In genomic region chr12:98997899-98998298, GRCh38 we compare ENCODE assay signal across 20 cellular contexts.
"Had no signal": no experiment of that assay in that cellular context is flagged by ENCODE, and none has a peak within 500 bp of the region (broad histone marks: within the 10 kb centered on the region; RNA-seq: fewer than 3 reads in every experiment).

No MANE protein-coding gene starts in this region.

- H3K9me3 ChIP-seq: ascending aorta, SJCRH30, SK-N-SH had no signal

- H3K9me3 Mint-ChIP-seq: activated CD4-positive, alpha-beta memory T cell treated with anti-CD3 and anti-CD28 coated beads, Interleukin-2, amount 10 ng/mL, durations not matched to agents 7 days and 5 days; activated naive CD4-positive, alpha-beta T cell treated with anti-CD3 and anti-CD28 coated beads, Interleukin-2, amount 10 ng/mL, durations not matched to agents 7 days and 5 days; activated naive CD8-positive, alpha-beta T cell treated with anti-CD3 and anti-CD28 coated beads for 36 hours; activated T-helper 17 cell treated with anti-CD3 and anti-CD28 coated beads, Interleukin-2, amount 50 U/mL, for 72 hours had no signal

- H3K27me3 Mint-ChIP-seq: activated naive CD4-positive, alpha-beta T cell treated with anti-CD3 and anti-CD28 coated beads, Interleukin-2, amount 10 ng/mL, durations not matched to agents 7 days and 5 days; activated T-helper 17 cell treated with anti-CD3 and anti-CD28 coated beads, Interleukin-2, amount 50 U/mL, for 72 hours had no signal

- H3K27me3 ChIP-seq: ascending aorta, brain microvascular endothelial cell, cardiac muscle cell, SJCRH30 had no signal

- H3K4me3 Mint-ChIP-seq: activated CD4-positive, alpha-beta memory T cell treated with anti-CD3 and anti-CD28 coated beads, Interleukin-2, amount 10 ng/mL, durations not matched to agents 7 days and 5 days; activated naive CD4-positive, alpha-beta T cell treated with anti-CD3 and anti-CD28 coated beads, Interleukin-2, amount 10 ng/mL, durations not matched to agents 7 days and 5 days; activated naive CD8-positive, alpha-beta T cell treated with anti-CD3 and anti-CD28 coated beads for 36 hours; activated T-helper 17 cell treated with anti-CD3 and anti-CD28 coated beads, Interleukin-2, amount 50 U/mL, for 72 hours had no signal

- H3K4me1 Mint-ChIP-seq: activated CD4-positive, alpha-beta memory T cell treated with anti-CD3 and anti-CD28 coated beads, Interleukin-2, amount 10 ng/mL, durations not matched to agents 7 days and 5 days; activated naive CD4-positive, alpha-beta T cell treated with anti-CD3 and anti-CD28 coated beads, Interleukin-2, amount 10 ng/mL, durations not matched to agents 7 days and 5 days; activated naive CD8-positive, alpha-beta T cell treated with anti-CD3 and anti-CD28 coated beads for 36 hours; activated T-helper 17 cell treated with anti-CD3 and anti-CD28 coated beads, Interleukin-2, amount 50 U/mL, for 72 hours had no signal

- H3K4me3 ChIP-seq: ascending aorta, cardiac muscle cell, SJCRH30 had no signal

- H3K27ac Mint-ChIP-seq: activated CD4-positive, alpha-beta memory T cell treated with anti-CD3 and anti-CD28 coated beads, Interleukin-2, amount 10 ng/mL, durations not matched to agents 7 days and 5 days; activated naive CD4-positive, alpha-beta T cell treated with anti-CD3 and anti-CD28 coated beads, Interleukin-2, amount 10 ng/mL, durations not matched to agents 7 days and 5 days; activated naive CD8-positive, alpha-beta T cell treated with anti-CD3 and anti-CD28 coated beads for 36 hours; activated T-helper 17 cell treated with anti-CD3 and anti-CD28 coated beads, Interleukin-2, amount 50 U/mL, for 72 hours had no signal

- DNase-seq: activated CD4-positive, alpha-beta memory T cell treated with anti-CD3 and anti-CD28 coated beads, Interleukin-2, amount 10 ng/mL, durations not matched to agents 7 days and 5 days; activated CD4-positive, alpha-beta T cell treated with anti-CD3 and anti-CD28 coated beads, Interleukin-2, amount 50 U/mL, for 1 hour; activated CD4-positive, CD25-positive, alpha-beta regulatory T cell; activated gamma-delta T cell treated with Interleukin-2 at 50 U/mL for 16 hours; activated naive CD4-positive, alpha-beta T cell treated with anti-CD3 and anti-CD28 coated beads, Interleukin-2, amount 10 ng/mL, durations not matched to agents 7 days and 5 days; activated naive CD8-positive, alpha-beta T cell treated with anti-CD3 and anti-CD28 coated beads for 36 hours; activated T-cell treated with anti-CD3 and anti-CD28 coated beads for 4 hours; activated T-cell treated with anti-CD3 and anti-CD28 coated beads, Interleukin-2, amount 50 U/mL, for 48 hours; brain microvascular endothelial cell; KBM-7; NCI-H187; NK-92 treated with Interleukin-12 subunit alpha and Interleukin-12 subunit beta, amount 100 ng/mL, for 24 hours; RPMI8226 had no signal

- ATAC-seq: Right ventricle myocardium inferior had no signal

- H3K4me1 ChIP-seq: ascending aorta, SJCRH30 had no signal

- H3K36me3 Mint-ChIP-seq: activated naive CD4-positive, alpha-beta T cell treated with anti-CD3 and anti-CD28 coated beads, Interleukin-2, amount 10 ng/mL, durations not matched to agents 7 days and 5 days; activated naive CD8-positive, alpha-beta T cell treated with anti-CD3 and anti-CD28 coated beads for 36 hours had no signal

- H3K9ac ChIP-seq: SK-N-SH had no signal

- H3K27ac ChIP-seq: ascending aorta, brain microvascular endothelial cell, cardiac muscle cell, SJCRH30, VCaP had no signal

- H3K36me3 ChIP-seq: ascending aorta, brain microvascular endothelial cell, cardiac muscle cell, SJCRH30 had no signal
